Comparison of ENCODE assay signal across 11 cellular contexts in genomic region chr16:86515420-86515779, GRCh38. TPM values are rescaled to one million over a fixed set of nuclear protein-coding genes. Genes with fewer than 3 reads are reported as not detected.
DNase-seq lines count a peak whose midpoint lies in the region; ATAC-seq and TF ChIP-seq lines count a peak whose summit lies in the region.
"Had no signal": no experiment of that assay in that cellular context is flagged by ENCODE, and none has a peak within 500 bp of the region (broad histone marks: within the 10 kb centered on the region; RNA-seq: fewer than 3 reads in every experiment).

No MANE protein-coding gene starts in this region.

- TF ChIP-seq CTCF in gastroesophageal sphincter (IDR thresholded peaks at IDR 0.05): no peak
- TF ChIP-seq CTCF in osteoblast (IDR thresholded peaks at IDR 0.05; ENCODE audit: extremely low read depth, low read depth, low read length): no peak

- H3K4me2 ChIP-seq in trophoblast cell (ENCODE audit: low read length): peak overlapping the region; percentile 27
- H3K4me2 ChIP-seq in osteoblast (ENCODE audit: insufficient read depth, low read length): no peak overlapping the region

- H3K36me3 ChIP-seq in ES-I3 (ENCODE audit: insufficient read depth, low read length) (no peaks in the 10 kb centered on the region), adipocyte (ENCODE audit: control insufficient read depth, insufficient read depth, low read length, severe bottlenecking) (no peaks in the 10 kb centered on the region), gastroesophageal sphincter (peaks cover 0 to 16% of the 10 kb centered on the region in 2 donors), trophoblast cell (ENCODE audit: control insufficient read depth in 1 of 2, insufficient read depth in 2 of 2, low read length in 2 of 2) (no peaks in the 10 kb centered on the region), osteoblast (ENCODE audit: insufficient read depth, low read length) (no peaks in the 10 kb centered on the region)

- H2AFZ ChIP-seq in trophoblast cell (ENCODE audit: insufficient read depth, low read length, poor library complexity): no peak overlapping the region
- no peak overlapping the region for H2AFZ ChIP-seq in osteoblast (ENCODE audit: low read length)

- H3K9ac ChIP-seq in ES-I3 (ENCODE audit: low read depth, low read length) (peak overlapping the region; percentile 41; the same call in 1 of the 2 replicates), adipocyte (ENCODE audit: low read length) (no peak overlapping the region), trophoblast cell (ENCODE audit: low read length) (no peak overlapping the region)

- H4K8ac ChIP-seq in trophoblast cell (ENCODE audit: low read depth, low read length): no peak overlapping the region

- TF ChIP-seq POLR2A in gastroesophageal sphincter (IDR thresholded peaks at IDR 0.05): no peak

- no peak overlapping the region for H3K14ac ChIP-seq in trophoblast cell (ENCODE audit: low read length)

- ATAC-seq in gastroesophageal sphincter (no peak), GM21576 (IDR thresholded peaks at IDR 0.05; ENCODE audit: unreplicated experiment) (no peak)

- H2AK5ac ChIP-seq in trophoblast cell (ENCODE audit: low read length): no peak overlapping the region

- H3K79me1 ChIP-seq in trophoblast cell (ENCODE audit: low read length): no peaks in the 10 kb centered on the region

- peak overlapping the region; percentile 46 for H3K4me3 ChIP-seq in adipocyte (ENCODE audit: low read length)
- peak overlapping the region; percentile 46 to 89 for H3K4me3 ChIP-seq in gastroesophageal sphincter
- no peak overlapping the region for H3K4me3 ChIP-seq in trophoblast cell (ENCODE audit: low read depth, low read length)
- no peak overlapping the region for H3K4me3 ChIP-seq in osteoblast (ENCODE audit: insufficient read depth, low read length)

- no peaks in the 10 kb centered on the region for H3K4me1 ChIP-seq in ES-I3 (ENCODE audit: insufficient read depth, low read length)
- peaks cover 8% of the 10 kb centered on the region for H3K4me1 ChIP-seq in adipocyte (ENCODE audit: control insufficient read depth, insufficient read depth, low read length)
- H3K4me1 ChIP-seq in gastroesophageal sphincter: peaks cover 0 to 54% (median 11%) of the 10 kb centered on the region in 3 donors
- H3K4me1 ChIP-seq in trophoblast cell (ENCODE audit: control insufficient read depth in 1 of 2, insufficient read depth in 2 of 2, low read length in 2 of 2): peaks cover 4 to 5% of the 10 kb centered on the region in 2 experiments
- H3K4me1 ChIP-seq in osteoblast (ENCODE audit: insufficient read depth, low read length): peaks cover 2% of the 10 kb centered on the region

- H3K27me3 ChIP-seq in adipocyte (replicated peaks; ENCODE audit: control insufficient read depth, insufficient read depth, low read length): peaks cover 63% of the 10 kb centered on the region
- peaks cover 23% of the 10 kb centered on the region for H3K27me3 ChIP-seq in gastroesophageal sphincter
- peaks cover 60% of the 10 kb centered on the region for H3K27me3 ChIP-seq in trophoblast cell (ENCODE audit: insufficient read depth, low read length)
- peaks cover 79% of the 10 kb centered on the region for H3K27me3 ChIP-seq in osteoblast (ENCODE audit: insufficient read depth, low read length)

- no peak overlapping the region for H3K18ac ChIP-seq in trophoblast cell (ENCODE audit: low read length)

- no peak overlapping the region for H3K4ac ChIP-seq in trophoblast cell (ENCODE audit: low read depth, low read length)

- no peak overlapping the region for H2BK12ac ChIP-seq in trophoblast cell (ENCODE audit: low read length)

- no peak for DNase-seq in adipocyte (ENCODE audit: low read depth)
- no peak for DNase-seq in trophoblast cell
- no peak for DNase-seq in osteoblast (ENCODE audit: insufficient read length, low spot score, missing footprints)
- no peak for DNase-seq in stimulated activated CD8-positive, alpha-beta memory T cell treated with anti-CD3 and anti-CD28 coated beads, Interleukin-4, amount 100 ng/mL, for 48 hours
- no peak for DNase-seq in SIG-M5 (lab: John Stamatoyannopoulos, UW)
- DNase-seq: activated CD8-positive, alpha-beta memory T cell treated with anti-CD3 and anti-CD28 coated beads for 24 hours; activated naive CD4-positive, alpha-beta T cell; hippocampal formation had no signal

- H3K79me2 ChIP-seq in trophoblast cell (ENCODE audit: control insufficient read depth, insufficient read depth, low read length, poor library complexity): no peaks in the 10 kb centered on the region
- H3K79me2 ChIP-seq in osteoblast (ENCODE audit: insufficient read depth, low read length): no peaks in the 10 kb centered on the region

- no peak overlapping the region for H2BK120ac ChIP-seq in trophoblast cell (ENCODE audit: insufficient read depth, low read length, poor library complexity)

- H4K20me1 ChIP-seq in osteoblast (ENCODE audit: insufficient read depth, low read length): no peaks in the 10 kb centered on the region

- no peak for TF ChIP-seq EP300 in gastroesophageal sphincter (IDR thresholded peaks at IDR 0.05)

- H4K91ac ChIP-seq in trophoblast cell (ENCODE audit: low read depth, low read length): no peak overlapping the region

- H4K12ac ChIP-seq in trophoblast cell (ENCODE audit: low read depth, low read length): no peak overlapping the region

- no peaks in the 10 kb centered on the region for H3K9me3 ChIP-seq in ES-I3 (ENCODE audit: control insufficient read depth, insufficient read depth, low read length)
- H3K9me3 ChIP-seq in adipocyte (ENCODE audit: control insufficient read depth, low read length): no peaks in the 10 kb centered on the region
- H3K9me3 ChIP-seq in gastroesophageal sphincter: no peaks in the 10 kb centered on the region
- H3K9me3 ChIP-seq in trophoblast cell (ENCODE audit: insufficient read depth, low read depth, low read length): peaks cover 6% of the 10 kb centered on the region
- no peaks in the 10 kb centered on the region for H3K9me3 ChIP-seq in osteoblast (ENCODE audit: low read depth, low read length)

- WGBS in gastroesophageal sphincter (ENCODE audit: low coverage in 1 of 2), 2 donors: 0% methylated on average over 1 of the region's 29 CpGs; no CpG with 5 or more reads in 1 of the 2 donors
- no CpG with 5 or more reads among the region's 29 CpGs for WGBS in trophoblast cell (ENCODE audit: extremely low coverage, insufficient coverage, insufficient read length)

- H3K23ac ChIP-seq in trophoblast cell (ENCODE audit: low read length): no peak overlapping the region

- H3K27ac ChIP-seq in gastroesophageal sphincter (peak overlapping the region; percentile 70 to 99 (median 94)), trophoblast cell (ENCODE audit: low read depth, low read length) (no peak overlapping the region), osteoblast (ENCODE audit: low read depth, low read length) (no peak overlapping the region)

- no peak overlapping the region for H2BK5ac ChIP-seq in trophoblast cell (ENCODE audit: low read depth, low read length, poor library complexity)

RNA-seq across cellular contexts. Expression of gene FOXF1, which starts 5.1 kb away (rescaled TPM):
- total RNA-seq in gastroesophageal sphincter (10 to 100 TPM; 39.7 to 81.1 (median 59.3) TPM), osteoblast (not detected in 2 replicates)
- polyA plus RNA-seq in trophoblast cell (2013): 0.08 and 0.11 TPM in 2 replicates

RNA-seq across cellular contexts. Expression of gene MTHFSD, which starts 39.6 kb away (rescaled TPM):
- total RNA-seq in gastroesophageal sphincter (10 to 100 TPM; 12.5 to 26.6 (median 19.3) TPM), osteoblast (18.5 and 20.3 TPM in 2 replicates)
- polyA plus RNA-seq in trophoblast cell (2013): 9.5 and 9.8 TPM in 2 replicates

RNA-seq across cellular contexts. Expression of gene FOXC2, which starts 51.2 kb away (rescaled TPM):
- total RNA-seq in gastroesophageal sphincter (1 to 10 TPM in 1 of 4 donors, under 1 TPM in 3; 0.40 to 1.5 (median 0.50) TPM), osteoblast (2.2 and 2.4 TPM in 2 replicates)
- polyA plus RNA-seq in trophoblast cell (2013): 1.2 TPM in 2 replicates

Comparison
In these comparisons a context has a peak if more than half of its experiments do, and no peak if none do; other contexts are left out.
1. H3K4me3 ChIP-seq: peak in adipocyte (single experiment) and gastroesophageal sphincter (2 of 2); none in trophoblast cell (single experiment) and osteoblast (single experiment).
2. H3K27ac ChIP-seq: peak in gastroesophageal sphincter (4 of 4); none in trophoblast cell (single experiment) and osteoblast (single experiment).
3. RNA of gene FOXF1, which starts 5.1 kb away (total RNA-seq): 39.7 to 81.1 TPM in gastroesophageal sphincter; not detected in osteoblast; every median in the first group is over 10 times any median in the second.